In genomic region chr6:87755697-87756671, GRCh38 we compare ENCODE assay signal across 9 cellular contexts. TPM values are rescaled to one million over a fixed set of nuclear protein-coding genes. Genes with fewer than 3 reads are reported as not detected.
DNase-seq lines count a peak whose midpoint lies in the region; ATAC-seq, FAIRE-seq and TF ChIP-seq lines count a peak whose summit lies in the region.
"Had no signal": no experiment of that assay in that cellular context is flagged by ENCODE, and none has a peak within 500 bp of the region (broad histone marks: within the 10 kb centered on the region; RNA-seq: fewer than 3 reads in every experiment).

No MANE protein-coding gene starts in this region.

- DNase-seq in GM19239 (ENCODE audit: insufficient read length, low spot score), result no peak
- no peak for DNase-seq in endothelial cell of umbilical vein (ENCODE audit: low read depth, low spot score)
- no peak for DNase-seq in retinal pigment epithelial cell (ENCODE audit: low read depth)
- no peak for DNase-seq in NCI-H345 (lab: John Stamatoyannopoulos, UW)
- no peak for DNase-seq in NCI-H146 treated with DMSO at 0.1 percent for 48 hours (lab: John Stamatoyannopoulos, UW; ENCODE audit: unreplicated experiment)
- no peak for DNase-seq in stimulated activated effector memory CD8-positive, alpha-beta T cell treated with anti-CD3 and anti-CD28 coated beads, Interleukin-12 subunit alpha, Interleukin-12 subunit beta, amount 100 ng/mL, for 72 hours (ENCODE audit: low spot score in 2 of 2)
- DNase-seq: NCI-H748 treated with DMSO at 0.1 percent for 48 hours had no signal

- intact Hi-C loops in endothelial cell of umbilical vein (cut with micrococcal nuclease), result no loop called here

- FAIRE-seq in GM19239 (lab: Jason Lieb, UNC) (peak; percentile 76), endothelial cell of umbilical vein (lab: Jason Lieb, UNC) (no peak)

- H3K4me1 ChIP-seq in OCI-LY1 (ENCODE audit: insufficient read depth, low read length, severe bottlenecking) (peaks cover 25% of the 10 kb centered on the region), endothelial cell of umbilical vein (ENCODE audit: control insufficient read depth, extremely low read depth, insufficient read depth, low read length) (no peaks in the 10 kb centered on the region)

- ATAC-seq in stimulated activated effector memory CD8-positive, alpha-beta T cell treated with anti-CD3 and anti-CD28 coated beads, Interleukin-12 subunit alpha, Interleukin-12 subunit beta, amount 100 ng/mL, for 72 hours, result no peak

- H3K4me3 ChIP-seq in OCI-LY1 (ENCODE audit: low read depth, low read length, poor library complexity, severe bottlenecking) (no peak overlapping the region), endothelial cell of umbilical vein (replicated peaks in 1 of 3; ENCODE audit: insufficient read depth in 1 of 3, low read depth in 1 of 3, low read length in 3 of 3) (no peak overlapping the region), retinal pigment epithelial cell (ENCODE audit: low read length) (no peak overlapping the region)
- H3K4me3 ChIP-seq: suprapubic skin had no signal

- CTCF ChIA-PET in endothelial cell of umbilical vein (lab: Charles Lee), result interaction anchor here (1.2 to 1.5 kb wide), 2 partner anchors 8 to 9 kb away, joined by 3 to 4 read pairs; no protein-coding TSS in a partner anchor

- 0 out of 2 replicates have a peak, but pooled peaks cover 2% of the 10 kb centered on the region for H3K9me3 ChIP-seq in OCI-LY1 (ENCODE audit: low read length)
- H3K9me3 ChIP-seq in endothelial cell of umbilical vein (replicated peaks; ENCODE audit: control insufficient read depth, insufficient read depth, low read length), result no peaks in the 10 kb centered on the region
- H3K9me3 ChIP-seq: suprapubic skin had no signal

- no peaks in the 10 kb centered on the region; the same call in 1 of the 2 replicates for H3K36me3 ChIP-seq in OCI-LY1 (ENCODE audit: insufficient read depth, low read length)
- no peaks in the 10 kb centered on the region for H3K36me3 ChIP-seq in endothelial cell of umbilical vein (ENCODE audit: control insufficient read depth in 2 of 2, extremely low read depth in 1 of 2, insufficient read depth in 2 of 2, low read length in 2 of 2)
- H3K36me3 ChIP-seq: suprapubic skin had no signal

- H3K9ac ChIP-seq in OCI-LY1 (ENCODE audit: low read length), result peak overlapping the region; percentile 36; the same call in 1 of the 2 replicates
- H3K9ac ChIP-seq in endothelial cell of umbilical vein (replicated peaks; ENCODE audit: extremely low read depth, insufficient read depth, low read length), result no peak overlapping the region

- no peaks in the 10 kb centered on the region for H3F3A ChIP-seq in OCI-LY1 (ENCODE audit: insufficient read depth, low read length)

- no peak overlapping the region for H3K4me3 Mint-ChIP-seq in stimulated activated effector memory CD8-positive, alpha-beta T cell treated with anti-CD3 and anti-CD28 coated beads, Interleukin-12 subunit alpha, Interleukin-12 subunit beta, amount 100 ng/mL, for 72 hours

- H3K27ac Mint-ChIP-seq in stimulated activated effector memory CD8-positive, alpha-beta T cell treated with anti-CD3 and anti-CD28 coated beads, Interleukin-12 subunit alpha, Interleukin-12 subunit beta, amount 100 ng/mL, for 72 hours, result no peak overlapping the region

- TF ChIP-seq CTCF in OCI-LY1 (IDR thresholded peaks at IDR 0.05; ENCODE audit: low read length), result no peak
- no peak for TF ChIP-seq CTCF in endothelial cell of umbilical vein (IDR thresholded peaks at IDR 0.05; ENCODE audit: extremely low read depth in 1 of 2, insufficient read depth in 1 of 2, low read depth in 1 of 2, low read length in 2 of 2)
- TF ChIP-seq CTCF in retinal pigment epithelial cell (conservative IDR thresholded peaks at IDR 0.05; ENCODE audit: low read depth, low read length), result peak; percentile 5

- POLR2A ChIA-PET in endothelial cell of umbilical vein (lab: Charles Lee), result no interaction called here

- H3K27ac ChIP-seq in OCI-LY1 (ENCODE audit: low read depth, low read length, poor library complexity, severe bottlenecking), result peak overlapping the region; percentile 56
- no peak overlapping the region for H3K27ac ChIP-seq in endothelial cell of umbilical vein (ENCODE audit: insufficient read depth, low read depth, low read length)
- H3K27ac ChIP-seq: suprapubic skin had no signal

- no peaks in the 10 kb centered on the region for H4K20me1 ChIP-seq in OCI-LY1 (ENCODE audit: insufficient read depth, low read length)
- no peaks in the 10 kb centered on the region for H4K20me1 ChIP-seq in endothelial cell of umbilical vein (replicated peaks; ENCODE audit: control insufficient read depth, extremely low read depth, insufficient read depth, low read length)

- no peaks in the 10 kb centered on the region for H3K9me3 Mint-ChIP-seq in stimulated activated effector memory CD8-positive, alpha-beta T cell treated with anti-CD3 and anti-CD28 coated beads, Interleukin-12 subunit alpha, Interleukin-12 subunit beta, amount 100 ng/mL, for 72 hours

- TF ChIP-seq POLR2A in endothelial cell of umbilical vein (IDR thresholded peaks at IDR 0.05; ENCODE audit: low read depth, low read length), result no peak

- H3K9me1 ChIP-seq in endothelial cell of umbilical vein (replicated peaks; ENCODE audit: control insufficient read depth, extremely low read depth, insufficient read depth, low read length), result no peaks in the 10 kb centered on the region

- peaks cover 21% of the 10 kb centered on the region for H3K4me1 Mint-ChIP-seq in stimulated activated effector memory CD8-positive, alpha-beta T cell treated with anti-CD3 and anti-CD28 coated beads, Interleukin-12 subunit alpha, Interleukin-12 subunit beta, amount 100 ng/mL, for 72 hours

- BruUV-seq in endothelial cell of umbilical vein (replicated peaks; lab: Mats Ljungman, UMichigan), result no TSS peak

- peak overlapping the region; percentile 68; the same call in 1 of the 2 replicates for H2AFZ ChIP-seq in OCI-LY1 (ENCODE audit: low read length)
- H2AFZ ChIP-seq in endothelial cell of umbilical vein (ENCODE audit: low read depth, low read length), result peak overlapping the region; percentile 54

- no peaks in the 10 kb centered on the region for H3K9me2 ChIP-seq in OCI-LY1 (ENCODE audit: low read depth, low read length)

- H3K27me3 ChIP-seq in OCI-LY1 (ENCODE audit: insufficient read depth, low read length), result no peaks in the 10 kb centered on the region
- H3K27me3 ChIP-seq in endothelial cell of umbilical vein (ENCODE audit: control insufficient read depth in 2 of 2, insufficient read depth in 2 of 2, low read length in 2 of 2), result no peaks in the 10 kb centered on the region
- H3K27me3 ChIP-seq: suprapubic skin had no signal

- no peaks in the 10 kb centered on the region for H3K36me3 Mint-ChIP-seq in stimulated activated effector memory CD8-positive, alpha-beta T cell treated with anti-CD3 and anti-CD28 coated beads, Interleukin-12 subunit alpha, Interleukin-12 subunit beta, amount 100 ng/mL, for 72 hours

- peak overlapping the region; percentile 22; the same call in 1 of the 2 replicates for H3K4me2 ChIP-seq in OCI-LY1 (ENCODE audit: low read length)
- H3K4me2 ChIP-seq in endothelial cell of umbilical vein (ENCODE audit: insufficient read depth, low read length), result no peak overlapping the region

- H3K79me2 ChIP-seq in OCI-LY1 (ENCODE audit: insufficient read depth, low read length) (no peaks in the 10 kb centered on the region), endothelial cell of umbilical vein (ENCODE audit: control insufficient read depth, insufficient read depth, low read length) (no peaks in the 10 kb centered on the region)

- dilution Hi-C loops in endothelial cell of umbilical vein (cut with MboI; ENCODE audit: extremely low pct_ligation_motif_present, low sequenced_read_pairs), result no loop called here

TF ChIP-seq in endothelial cell of umbilical vein, 7 proteins besides CTCF, POLR2A, EP300 and RAD21:
- TF ChIP-seq MYC (IDR thresholded peaks at IDR 0.05; ENCODE audit: low read depth, low read length) (no peak), FOS (IDR thresholded peaks at IDR 0.05; ENCODE audit: borderline replicate concordance, insufficient read depth, low read length) (no peak), GATA2 (IDR thresholded peaks at IDR 0.05; ENCODE audit: insufficient read depth, insufficient read length, low read depth, low read length) (no peak), POLR2AphosphoS5 (IDR thresholded peaks at IDR 0.05; ENCODE audit: insufficient read depth, low read depth, low read length) (no peak), EZH2 (IDR thresholded peaks at IDR 0.05; ENCODE audit: borderline replicate concordance, low read depth, low read length, severe bottlenecking) (no peak), MAX (IDR thresholded peaks at IDR 0.05; ENCODE audit: insufficient read depth, insufficient read length) (no peak), JUN (IDR thresholded peaks at IDR 0.05; ENCODE audit: borderline replicate concordance, insufficient read depth, insufficient read length, low read depth) (no peak)

RNA-seq across cellular contexts. Expression of gene AKIRIN2, which starts 54.0 kb away (rescaled TPM):
- total RNA-seq in endothelial cell of umbilical vein, result 46.1 and 46.4 TPM in 2 replicates
- polyA plus RNA-seq in endothelial cell of umbilical vein, result 15.9 and 19.0 TPM in 2 replicates
- polyA plus RNA-seq in endothelial cell of umbilical vein (2011; cell fraction: cytosol; rRNA removed), result 16.6 and 17.4 TPM in 2 replicates
- polyA plus RNA-seq in endothelial cell of umbilical vein (2011; cell fraction: nucleus; rRNA removed), result 13.3 and 19.3 TPM in 2 replicates
- 29.9 and 32.0 TPM in 2 replicates for polyA plus RNA-seq in endothelial cell of umbilical vein (2012)
- polyA minus RNA-seq in endothelial cell of umbilical vein, result 12.6 and 13.6 TPM in 2 replicates
- polyA minus RNA-seq in endothelial cell of umbilical vein (2011; cell fraction: cytosol; rRNA and poly(A)+ RNA removed), result 15.2 TPM
- polyA minus RNA-seq in endothelial cell of umbilical vein (2011; cell fraction: nucleus; rRNA and poly(A)+ RNA removed), result 23.7 and 24.4 TPM in 2 replicates
